Comparison of ENCODE assay signal across 16 cellular contexts in the genomic region with DNA sequence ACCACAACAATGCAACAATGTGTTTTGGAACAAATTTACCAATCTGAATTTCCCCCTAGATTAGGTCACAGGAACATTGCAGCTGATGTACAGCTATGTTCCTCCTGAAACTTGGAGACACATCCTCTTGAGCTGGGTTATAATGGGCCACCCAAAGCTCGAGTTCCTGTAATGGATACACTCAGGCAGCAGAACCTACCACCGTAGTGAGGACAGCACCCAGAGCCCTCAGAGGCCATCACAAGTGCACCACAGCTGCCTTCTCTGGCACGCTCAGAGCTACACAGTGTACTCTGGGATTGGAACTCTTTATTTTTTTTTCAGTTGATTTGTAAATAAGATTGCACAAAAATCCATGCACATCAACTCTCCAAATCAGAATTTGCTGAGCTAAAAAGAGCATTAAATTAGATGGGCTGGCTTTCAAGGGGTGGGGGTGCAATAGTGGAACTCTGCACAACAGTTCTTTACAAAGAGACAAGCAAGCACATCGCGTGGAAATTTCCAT. TPM values are rescaled to one million over a fixed set of nuclear protein-coding genes. Genes with fewer than 3 reads are reported as not detected.
DNase-seq lines count a peak whose midpoint lies in the region; ATAC-seq, FAIRE-seq and TF ChIP-seq lines count a peak whose summit lies in the region.
"Had no signal": no experiment of that assay in that cellular context is flagged by ENCODE, and none has a peak within 500 bp of the region (broad histone marks: within the 10 kb centered on the region; RNA-seq: fewer than 3 reads in every experiment).

No MANE protein-coding gene starts in this region.

- no peaks in the 10 kb centered on the region for H3K36me3 ChIP-seq in ascending aorta
- H3K36me3 ChIP-seq in heart right ventricle: no peaks in the 10 kb centered on the region
- H3K36me3 ChIP-seq in rectal smooth muscle tissue (ENCODE audit: control insufficient read depth, insufficient read depth, low read length): no peaks in the 10 kb centered on the region
- H3K36me3 ChIP-seq: pancreas had no signal

- H3K9me3 ChIP-seq in A549: no peaks in the 10 kb centered on the region
- H3K9me3 ChIP-seq in ascending aorta: no peaks in the 10 kb centered on the region
- H3K9me3 ChIP-seq in heart right ventricle: no peaks in the 10 kb centered on the region
- H3K9me3 ChIP-seq: pancreas had no signal

- TF ChIP-seq RAD21 in A549 (conservative IDR thresholded peaks at IDR 0.05 in 1 of 2, IDR thresholded peaks at IDR 0.05 in 1 of 2): no peak

- CTCF ChIA-PET in A549 (lab: Yijun Ruan, JAX): interaction anchor here (1.1 to 4.2 kb wide), 3 partner anchors 10 to 302 kb away, joined by 5 to 21 read pairs (median 9); no protein-coding TSS in a partner anchor

- H3K27ac ChIP-seq in A549: peak overlapping the region; percentile 75 to 92
- peak overlapping the region; percentile 68 to 76 for H3K27ac ChIP-seq in ascending aorta
- H3K27ac ChIP-seq in heart right ventricle: peak overlapping the region in 6 of 10 donors; percentile 19 to 77 (median 50)
- H3K27ac ChIP-seq in rectal smooth muscle tissue (ENCODE audit: low read depth, low read length): peak overlapping the region; percentile 63

- H3K4me1 ChIP-seq in A549 (peaks cover 95% of the 10 kb centered on the region), ascending aorta (peaks cover 9 to 56% of the 10 kb centered on the region in 2 donors), heart right ventricle (peaks cover 9 to 50% (median 32%) of the 10 kb centered on the region in 9 donors), rectal smooth muscle tissue (ENCODE audit: control insufficient read depth, insufficient read depth, low read length) (peaks cover 31% of the 10 kb centered on the region)

- DNase-seq in A549 (ENCODE audit: low read depth in 1 of 2, low spot score in 1 of 2) (no peak), ascending aorta (ENCODE audit: low spot score in 2 of 2) (no peak), heart right ventricle (peak in 1 of 2 donors; percentile 41)
- no peak for DNase-seq in effector CD4-positive, alpha-beta T cell
- DNase-seq in stimulated activated CD4-positive, alpha-beta T cell treated with anti-CD3 and anti-CD28 coated beads, Interleukin-12 subunit alpha, Interleukin-12 subunit beta, amount 100 ng/mL, for 4 hours: no peak
- no peak for DNase-seq in activated CD4-positive, CD25-positive, alpha-beta regulatory T cell treated with anti-CD3 and anti-CD28 coated beads, Interleukin-2, amount 50 U/mL, for 72 hours
- DNase-seq: activated CD4-positive, alpha-beta T cell treated with anti-CD3 and anti-CD28 coated beads, Interleukin-2, amount 10 ng/mL, durations not matched to agents 24 days and 14 days; activated effector memory CD4-positive, alpha-beta T cell treated with Interleukin-2 at 50 U/mL for 16 hours; H9; NCI-H187 treated with DMSO at 0.1 percent for 48 hours; pancreas had no signal

- no peak for TF ChIP-seq CTCF in A549 (IDR thresholded peaks at IDR 0.05)
- TF ChIP-seq CTCF in ascending aorta (IDR thresholded peaks at IDR 0.05): no peak
- TF ChIP-seq CTCF in heart right ventricle (IDR thresholded peaks at IDR 0.05): no peak

- peak overlapping the region; percentile 85 for H3K4me2 ChIP-seq in A549

- H3K27me3 ChIP-seq in ascending aorta: no peaks in the 10 kb centered on the region
- no peaks in the 10 kb centered on the region for H3K27me3 ChIP-seq in heart right ventricle
- H3K27me3 ChIP-seq in rectal smooth muscle tissue (ENCODE audit: control insufficient read depth, insufficient read depth, low read length): no peaks in the 10 kb centered on the region
- H3K27me3 ChIP-seq: pancreas had no signal

- no peak for TF ChIP-seq POLR2A in A549 (IDR thresholded peaks at IDR 0.05; ENCODE audit: low read length)

- ATAC-seq in A549 (no peak), heart right ventricle (peak in 5 of 8 donors; percentile 40 to 70 (median 57)), GM18867 (IDR thresholded peaks at IDR 0.05; ENCODE audit: unreplicated experiment) (no peak)
- ATAC-seq: left colon had no signal

- no peak overlapping the region for H3K4me3 ChIP-seq in A549
- no peak overlapping the region for H3K4me3 ChIP-seq in ascending aorta
- H3K4me3 ChIP-seq in heart right ventricle: no peak overlapping the region
- H3K4me3 ChIP-seq in rectal smooth muscle tissue (ENCODE audit: low read length): no peak overlapping the region
- H3K4me3 ChIP-seq: pancreas had no signal

- H3K9ac ChIP-seq in rectal smooth muscle tissue (ENCODE audit: low read length): no peak overlapping the region

- WGBS in A549 (ENCODE audit: missing lambda C conversion rate): 93% methylated on average over 5 of the region's 5 CpGs
- 77% methylated on average over 5 of the region's 5 CpGs for WGBS in heart right ventricle, 2 donors

- intact Hi-C loops in ascending aorta (cut with DNase I): no loop called here
- intact Hi-C loops in heart right ventricle (cut with DNase I): loop anchor here in 2 of 10 donors (10.0 kb wide), 1 partner anchor 51 kb away; no protein-coding TSS in a partner anchor

- FAIRE-seq in A549 (lab: Jason Lieb, UNC): no peak
- FAIRE-seq: A204.1, bronchial epithelial cell, pancreas had no signal

- TF ChIP-seq EP300 in A549 (IDR thresholded peaks at IDR 0.05): no peak

- POLR2A ChIA-PET in A549 (lab: Yijun Ruan, JAX): no interaction called here

TF ChIP-seq in A549, 52 proteins besides CTCF, POLR2A, EP300 and RAD21:
- no peak for TF ChIP-seq HDAC2 (IDR thresholded peaks at IDR 0.05)
- TF ChIP-seq RFX5 (IDR thresholded peaks at IDR 0.05): no peak
- no peak for TF ChIP-seq RNF2 (IDR thresholded peaks at IDR 0.05; ENCODE audit: borderline replicate concordance, low read depth)
- no peak for TF ChIP-seq JUN (IDR thresholded peaks at IDR 0.05)
- no peak for TF ChIP-seq FOXS1 (CRISPR knock-in tag; IDR thresholded peaks at IDR 0.05)
- TF ChIP-seq CBX8 (IDR thresholded peaks at IDR 0.05): no peak
- no peak for TF ChIP-seq NPAS2 (CRISPR knock-in tag; IDR thresholded peaks at IDR 0.05; ENCODE audit: borderline replicate concordance)
- TF ChIP-seq PHF8 (IDR thresholded peaks at IDR 0.05; ENCODE audit: borderline replicate concordance, low read depth): no peak
- no peak for TF ChIP-seq ZC3H11A (IDR thresholded peaks at IDR 0.05)

RNA-seq across cellular contexts. Expression of a gene that starts 56.7 kb away (rescaled TPM):
- polyA plus RNA-seq in A549 (2011; rRNA removed): 59.5 and 61.4 TPM in 2 replicates
- 25.3 and 28.2 TPM in 2 replicates for polyA plus RNA-seq in A549 (2012; cell fraction: cytosol; rRNA removed)
- 61.4 and 73.8 TPM in 2 replicates for polyA plus RNA-seq in A549 (2012; cell fraction: nucleus; rRNA removed)
- polyA plus RNA-seq in A549 (2017; fragmentation: RNase III; extraction: RNeasy Plus Mini Kit Qiagen cat#74134 plus additional on column Dnase treatment): 62.2 to 64.1 TPM (median 63.8 TPM) in 3 replicates
- 125 and 165 TPM in 2 replicates for polyA minus RNA-seq in A549 (2011; rRNA and poly(A)+ RNA removed)
- 33.8 TPM for total RNA-seq in ascending aorta
- total RNA-seq in heart right ventricle: 10 to 100 TPM in 5 of 10 donors, 1 to 10 TPM in 5; 5.0 to 13.5 (median 9.2) TPM
- polyA plus RNA-seq in heart right ventricle: 1 to 10 TPM; 1.9 to 4.2 TPM
- total RNA-seq: activated CD4-positive, alpha-beta T cell treated with anti-CD3 and anti-CD28 coated beads, Interleukin-2, amount 10 ng/mL, durations not matched to agents 24 days and 14 days had no signal

Comparison
In these comparisons a context has a peak if more than half of its experiments do, and no peak if none do; other contexts are left out.
1. ATAC-seq: peak in heart right ventricle (5 of 8); none in A549 (0 of 2) and GM18867 (single experiment).
2. Peak in every context shown above with its lines, with median percentiles within 50 percentile points of each other: H3K27ac ChIP-seq.